17 cellular contexts compared by ENCODE assay signal in genomic region chr18:14025306-14025940, GRCh38.
"Had no signal": no experiment of that assay in that cellular context is flagged by ENCODE, and none has a peak within 500 bp of the region (broad histone marks: within the 10 kb centered on the region; RNA-seq: fewer than 3 reads in every experiment).

No MANE protein-coding gene starts in this region.

- H3K36me3 ChIP-seq: gastrocnemius medialis, heart left ventricle, lower lobe of right lung, right lobe of liver, stomach, upper lobe of right lung, WERI-Rb-1 had no signal

- H3K27me3 ChIP-seq: gastrocnemius medialis, right lobe of liver, stomach, testis, upper lobe of right lung had no signal

- ATAC-seq: activated CD4-positive, alpha-beta T cell treated with anti-CD3 and anti-CD28 coated beads for 36 hours; gastrocnemius medialis; heart left ventricle; left cardiac atrium; lower lobe of right lung; right lobe of liver; T-helper 17 cell; upper lobe of right lung had no signal

- H3K36me3 Mint-ChIP-seq: activated CD4-positive, alpha-beta memory T cell treated with anti-CD3 and anti-CD28 coated beads for 36 hours; activated naive CD4-positive, alpha-beta T cell treated with anti-CD3 and anti-CD28 coated beads, Interleukin-2, amount 10 ng/mL, durations not matched to agents 7 days and 5 days had no signal

- H3K4me1 Mint-ChIP-seq: activated CD4-positive, alpha-beta T cell treated with anti-CD3 and anti-CD28 coated beads for 36 hours; activated naive CD4-positive, alpha-beta T cell treated with anti-CD3 and anti-CD28 coated beads, Interleukin-2, amount 10 ng/mL, durations not matched to agents 7 days and 5 days; neural crest cell; T-helper 17 cell had no signal

- DNase-seq: activated CD4-positive, alpha-beta memory T cell treated with anti-CD3 and anti-CD28 coated beads for 36 hours; activated CD4-positive, alpha-beta T cell treated with anti-CD3 and anti-CD28 coated beads for 36 hours; activated naive CD4-positive, alpha-beta T cell treated with anti-CD3 and anti-CD28 coated beads, Interleukin-2, amount 10 ng/mL, durations not matched to agents 7 days and 5 days; activated T-cell treated with anti-CD3 and anti-CD28 coated beads, Interleukin-2, amount 50 U/mL, for 24 hours; dermis blood vessel endothelial cell; gastrocnemius medialis; heart left ventricle; left cardiac atrium; lower lobe of right lung; right lobe of liver; stimulated activated CD4-positive, alpha-beta T cell treated with anti-CD3 and anti-CD28 coated beads, Interleukin-1b, Interleukin-23, amount 100 ng/mL, for 48 hours; stomach; T-helper 17 cell; testis; upper lobe of right lung; WERI-Rb-1 had no signal

- H3K9me3 ChIP-seq: gastrocnemius medialis, lower lobe of right lung, right lobe of liver, testis had no signal

- H3K4me1 ChIP-seq: gastrocnemius medialis, heart left ventricle, lower lobe of right lung, right lobe of liver, stomach, testis, upper lobe of right lung had no signal

- H3K4me3 Mint-ChIP-seq: activated CD4-positive, alpha-beta memory T cell treated with anti-CD3 and anti-CD28 coated beads for 36 hours; activated CD4-positive, alpha-beta T cell treated with anti-CD3 and anti-CD28 coated beads for 36 hours; activated naive CD4-positive, alpha-beta T cell treated with anti-CD3 and anti-CD28 coated beads, Interleukin-2, amount 10 ng/mL, durations not matched to agents 7 days and 5 days; activated T-cell treated with anti-CD3 and anti-CD28 coated beads, Interleukin-2, amount 50 U/mL, for 24 hours; neural crest cell; T-helper 17 cell had no signal

- H3K9me3 Mint-ChIP-seq: activated naive CD4-positive, alpha-beta T cell treated with anti-CD3 and anti-CD28 coated beads, Interleukin-2, amount 10 ng/mL, durations not matched to agents 7 days and 5 days; activated T-cell treated with anti-CD3 and anti-CD28 coated beads, Interleukin-2, amount 50 U/mL, for 24 hours had no signal

- H3K27ac Mint-ChIP-seq: activated CD4-positive, alpha-beta memory T cell treated with anti-CD3 and anti-CD28 coated beads for 36 hours; activated CD4-positive, alpha-beta T cell treated with anti-CD3 and anti-CD28 coated beads for 36 hours; activated naive CD4-positive, alpha-beta T cell treated with anti-CD3 and anti-CD28 coated beads, Interleukin-2, amount 10 ng/mL, durations not matched to agents 7 days and 5 days; activated T-cell treated with anti-CD3 and anti-CD28 coated beads, Interleukin-2, amount 50 U/mL, for 24 hours; T-helper 17 cell had no signal

- H3K4me3 ChIP-seq: gastrocnemius medialis, heart left ventricle, lower lobe of right lung, right lobe of liver, stomach, testis, upper lobe of right lung had no signal
